1 cellular context compared by ENCODE assay signal in the genomic region with DNA sequence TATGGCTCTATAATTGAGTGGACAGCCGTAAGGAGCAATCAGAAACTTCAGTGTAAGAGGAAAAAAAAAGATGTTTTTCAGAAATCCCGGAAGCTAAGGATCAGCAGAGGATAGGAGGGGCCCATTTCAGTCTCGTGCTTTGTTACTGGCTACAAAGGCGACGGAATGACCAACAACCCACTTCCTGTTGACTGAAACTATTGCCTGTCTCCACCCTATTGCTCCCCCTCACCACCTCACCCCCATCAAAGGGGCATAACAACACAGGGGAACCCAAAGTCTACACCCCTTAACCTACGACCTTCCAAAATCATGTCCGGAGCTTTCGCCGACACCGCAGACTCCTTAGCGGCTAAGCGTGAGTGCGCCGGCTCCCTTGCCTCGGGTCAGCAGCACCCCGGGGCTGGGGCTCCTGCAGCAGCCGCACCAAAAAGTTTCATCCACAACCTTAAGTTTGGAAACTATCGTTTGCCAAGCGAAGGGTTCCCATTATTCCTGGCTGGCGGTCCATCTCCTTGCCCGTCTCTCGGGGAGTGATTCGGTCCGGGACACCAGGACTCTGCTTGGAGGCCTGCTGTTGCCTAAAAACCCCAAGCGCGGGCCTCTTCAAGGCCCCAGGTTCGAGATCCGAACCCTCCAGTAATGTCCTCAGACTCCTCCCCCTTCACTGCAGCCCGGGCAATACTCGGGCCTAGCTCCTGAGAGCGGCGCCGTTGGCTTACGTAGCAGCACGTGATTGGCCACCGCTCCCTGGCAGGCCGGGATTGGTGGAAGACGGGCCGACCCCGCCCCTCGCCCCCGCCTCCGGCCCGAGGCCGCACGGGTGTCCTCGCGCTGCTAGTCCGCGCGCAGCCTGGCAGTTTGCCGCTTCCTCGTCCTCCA.
A peak's percentile ranks its signal among the peaks of the same experiment; 100 is the strongest.
TF ChIP-seq lines count a peak whose summit lies in the region.

TPP2 (plus strand) TSS at position 840 of the 882 bp plus-strand sequence. CDS start 53 bp downstream, outside the sequence.

TF ChIP-seq in HepG2, 621 proteins besides CTCF, POLR2A, EP300 and RAD21 (continued from another document and continues in another):
- no peak for TF ChIP-seq MATR3 (CRISPR knock-in tag; IDR thresholded peaks at IDR 0.05)
- no peak for TF ChIP-seq ZFP41 (CRISPR knock-in tag; IDR thresholded peaks at IDR 0.05; ENCODE audit: borderline replicate concordance)
- TF ChIP-seq, protein P1, sequence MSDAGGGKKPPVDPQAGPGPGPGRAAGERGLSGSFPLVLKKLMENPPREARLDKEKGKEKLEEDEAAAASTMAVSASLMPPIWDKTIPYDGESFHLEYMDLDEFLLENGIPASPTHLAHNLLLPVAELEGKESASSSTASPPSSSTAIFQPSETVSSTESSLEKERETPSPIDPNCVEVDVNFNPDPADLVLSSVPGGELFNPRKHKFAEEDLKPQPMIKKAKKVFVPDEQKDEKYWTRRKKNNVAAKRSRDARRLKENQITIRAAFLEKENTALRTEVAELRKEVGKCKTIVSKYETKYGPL (CRISPR knock-in tag; IDR thresholded peaks at IDR 0.05) = no peak
- TF ChIP-seq, protein P2, sequence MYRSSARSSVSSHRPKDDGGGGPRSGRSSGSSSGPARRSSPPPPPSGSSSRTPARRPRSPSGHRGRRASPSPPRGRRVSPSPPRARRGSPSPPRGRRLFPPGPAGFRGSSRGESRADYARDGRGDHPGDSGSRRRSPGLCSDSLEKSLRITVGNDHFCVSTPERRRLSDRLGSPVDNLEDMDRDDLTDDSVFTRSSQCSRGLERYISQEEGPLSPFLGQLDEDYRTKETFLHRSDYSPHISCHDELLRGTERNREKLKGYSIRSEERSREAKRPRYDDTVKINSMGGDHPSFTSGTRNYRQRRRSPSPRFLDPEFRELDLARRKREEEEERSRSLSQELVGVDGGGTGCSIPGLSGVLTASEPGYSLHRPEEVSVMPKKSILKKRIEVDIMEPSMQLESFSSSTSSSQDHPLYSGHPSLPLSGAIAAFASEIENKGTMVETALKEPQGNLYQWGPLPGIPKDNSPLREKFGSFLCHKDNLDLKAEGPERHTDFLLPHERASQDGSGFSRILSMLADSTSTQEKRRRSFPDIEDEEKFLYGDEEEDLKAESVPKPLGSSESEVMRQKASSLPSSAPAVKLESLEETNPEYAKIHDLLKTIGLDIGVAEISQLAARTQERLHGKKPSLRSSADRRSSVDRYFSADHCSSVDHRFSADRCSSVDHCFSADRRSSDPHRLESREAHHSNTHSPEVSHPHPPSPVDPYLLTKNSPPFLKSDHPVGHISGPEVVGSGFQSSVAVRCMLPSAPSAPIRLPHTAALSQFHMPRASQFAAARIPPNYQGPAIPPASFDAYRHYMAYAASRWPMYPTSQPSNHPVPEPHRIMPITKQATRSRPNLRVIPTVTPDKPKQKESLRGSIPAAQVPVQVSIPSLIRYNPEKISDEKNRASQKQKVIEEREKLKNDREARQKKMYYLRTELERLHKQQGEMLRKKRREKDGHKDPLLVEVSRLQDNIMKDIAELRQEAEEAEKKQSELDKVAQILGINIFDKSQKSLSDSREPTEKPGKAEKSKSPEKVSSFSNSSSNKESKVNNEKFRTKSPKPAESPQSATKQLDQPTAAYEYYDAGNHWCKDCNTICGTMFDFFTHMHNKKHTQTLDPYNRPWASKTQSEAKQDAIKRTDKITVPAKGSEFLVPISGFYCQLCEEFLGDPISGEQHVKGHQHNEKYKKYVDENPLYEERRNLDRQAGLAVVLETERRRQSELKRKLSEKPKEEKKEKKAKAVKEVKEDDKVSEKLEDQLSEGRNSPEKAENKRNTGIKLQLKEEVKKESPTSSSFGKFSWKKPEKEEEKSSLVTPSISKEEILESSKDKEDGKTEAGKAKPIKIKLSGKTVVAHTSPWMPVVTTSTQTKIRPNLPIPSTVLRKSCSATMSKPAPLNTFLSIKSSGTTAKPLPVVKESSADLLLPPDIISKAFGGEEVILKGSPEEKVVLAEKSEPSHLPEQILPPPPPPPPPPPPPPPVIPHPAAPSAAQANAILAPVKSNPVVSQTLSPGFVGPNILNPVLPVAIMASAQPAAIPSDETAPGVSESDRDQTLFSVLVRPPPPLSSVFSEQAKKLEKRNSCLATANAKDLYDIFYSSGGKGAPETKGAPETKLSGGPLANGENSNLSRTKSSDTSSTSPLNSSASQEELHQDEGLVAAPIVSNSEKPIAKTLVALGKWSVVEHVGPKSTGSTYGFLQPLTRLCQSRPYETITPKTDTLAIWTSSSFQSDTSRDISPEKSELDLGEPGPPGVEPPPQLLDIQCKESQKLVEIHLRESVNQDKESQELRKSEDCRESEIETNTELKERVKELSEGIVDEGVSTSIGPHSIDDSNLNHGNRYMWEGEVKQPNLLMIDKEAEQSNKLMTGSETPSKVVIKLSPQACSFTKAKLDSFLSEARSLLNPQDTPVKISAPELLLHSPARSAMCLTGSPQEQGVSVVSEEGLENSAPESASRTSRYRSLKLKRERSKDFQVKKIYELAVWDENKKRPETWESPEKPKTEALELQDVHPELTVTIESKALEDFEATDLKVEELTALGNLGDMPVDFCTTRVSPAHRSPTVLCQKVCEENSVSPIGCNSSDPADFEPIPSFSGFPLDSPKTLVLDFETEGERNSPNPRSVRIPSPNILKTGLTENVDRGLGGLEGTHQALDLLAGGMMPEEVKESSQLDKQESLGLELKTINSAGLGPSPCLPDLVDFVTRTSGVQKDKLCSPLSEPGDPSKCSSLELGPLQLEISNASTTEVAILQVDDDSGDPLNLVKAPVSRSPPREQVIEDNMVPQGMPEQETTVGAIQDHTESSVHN (CRISPR knock-in tag; IDR thresholded peaks at IDR 0.05) = no peak
- no peak for TF ChIP-seq ZNF570 (CRISPR knock-in tag; IDR thresholded peaks at IDR 0.05; ENCODE audit: borderline replicate concordance)
- TF ChIP-seq ZFP1 (CRISPR knock-in tag; IDR thresholded peaks at IDR 0.05) = no peak
- TF ChIP-seq, protein P3, sequence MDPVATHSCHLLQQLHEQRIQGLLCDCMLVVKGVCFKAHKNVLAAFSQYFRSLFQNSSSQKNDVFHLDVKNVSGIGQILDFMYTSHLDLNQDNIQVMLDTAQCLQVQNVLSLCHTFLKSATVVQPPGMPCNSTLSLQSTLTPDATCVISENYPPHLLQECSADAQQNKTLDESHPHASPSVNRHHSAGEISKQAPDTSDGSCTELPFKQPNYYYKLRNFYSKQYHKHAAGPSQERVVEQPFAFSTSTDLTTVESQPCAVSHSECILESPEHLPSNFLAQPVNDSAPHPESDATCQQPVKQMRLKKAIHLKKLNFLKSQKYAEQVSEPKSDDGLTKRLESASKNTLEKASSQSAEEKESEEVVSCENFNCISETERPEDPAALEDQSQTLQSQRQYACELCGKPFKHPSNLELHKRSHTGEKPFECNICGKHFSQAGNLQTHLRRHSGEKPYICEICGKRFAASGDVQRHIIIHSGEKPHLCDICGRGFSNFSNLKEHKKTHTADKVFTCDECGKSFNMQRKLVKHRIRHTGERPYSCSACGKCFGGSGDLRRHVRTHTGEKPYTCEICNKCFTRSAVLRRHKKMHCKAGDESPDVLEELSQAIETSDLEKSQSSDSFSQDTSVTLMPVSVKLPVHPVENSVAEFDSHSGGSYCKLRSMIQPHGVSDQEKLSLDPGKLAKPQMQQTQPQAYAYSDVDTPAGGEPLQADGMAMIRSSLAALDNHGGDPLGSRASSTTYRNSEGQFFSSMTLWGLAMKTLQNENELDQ (CRISPR knock-in tag; IDR thresholded peaks at IDR 0.05; ENCODE audit: borderline replicate concordance) = no peak
- no peak for TF ChIP-seq SMARCE1 (IDR thresholded peaks at IDR 0.05; ENCODE audit: borderline replicate concordance)
- peak; percentile 68; the same call in 1 of the 2 replicates for TF ChIP-seq ZNF331 (CRISPR knock-in tag; IDR thresholded peaks at IDR 0.05)
- no peak for TF ChIP-seq ZNF18 (CRISPR knock-in tag; IDR thresholded peaks at IDR 0.05; ENCODE audit: insufficient replicate concordance)
- TF ChIP-seq CCDC6 (CRISPR knock-in tag; IDR thresholded peaks at IDR 0.05) = 0 out of 2 replicates have a peak, but pooled peaks have one; percentile 20
- TF ChIP-seq PREB (CRISPR knock-in tag; IDR thresholded peaks at IDR 0.05) = no peak
- TF ChIP-seq ATM (IDR thresholded peaks at IDR 0.05; ENCODE audit: borderline replicate concordance) = no peak
- no peak for TF ChIP-seq ETS1 (CRISPR knock-in tag; IDR thresholded peaks at IDR 0.05)
- no peak for TF ChIP-seq AKAP8 (CRISPR knock-in tag; IDR thresholded peaks at IDR 0.05)
- TF ChIP-seq ZNF75D (CRISPR knock-in tag; IDR thresholded peaks at IDR 0.05; ENCODE audit: borderline replicate concordance) = no peak; the same call in 1 of the 2 replicates
- TF ChIP-seq ELF4 (CRISPR knock-in tag; IDR thresholded peaks at IDR 0.05; ENCODE audit: borderline replicate concordance) = no peak
- no peak for TF ChIP-seq IRF9 (CRISPR knock-in tag; IDR thresholded peaks at IDR 0.05; ENCODE audit: borderline replicate concordance)
- no peak for TF ChIP-seq HNRNPUL1 (IDR thresholded peaks at IDR 0.05; ENCODE audit: low read depth, low read length)
- no peak for TF ChIP-seq FOXO4 (CRISPR knock-in tag; conservative IDR thresholded peaks at IDR 0.05)
- peak; percentile 80 for TF ChIP-seq PHF8 (CRISPR knock-in tag; IDR thresholded peaks at IDR 0.05)
- TF ChIP-seq ZSCAN12 (CRISPR knock-in tag; IDR thresholded peaks at IDR 0.05) = no peak
- TF ChIP-seq ZFP37 (CRISPR knock-in tag; IDR thresholded peaks at IDR 0.05; ENCODE audit: borderline replicate concordance) = no peak
- peak; percentile 42; the same call in 1 of the 2 replicates for TF ChIP-seq PATZ1 (CRISPR knock-in tag; IDR thresholded peaks at IDR 0.05)
- TF ChIP-seq THAP11 (CRISPR knock-in tag; IDR thresholded peaks at IDR 0.05) = peak; percentile 83
- TF ChIP-seq ZNF329 (CRISPR knock-in tag; IDR thresholded peaks at IDR 0.05; ENCODE audit: low read depth) = no peak
